15 cellular contexts compared by ENCODE assay signal in the genomic region with DNA sequence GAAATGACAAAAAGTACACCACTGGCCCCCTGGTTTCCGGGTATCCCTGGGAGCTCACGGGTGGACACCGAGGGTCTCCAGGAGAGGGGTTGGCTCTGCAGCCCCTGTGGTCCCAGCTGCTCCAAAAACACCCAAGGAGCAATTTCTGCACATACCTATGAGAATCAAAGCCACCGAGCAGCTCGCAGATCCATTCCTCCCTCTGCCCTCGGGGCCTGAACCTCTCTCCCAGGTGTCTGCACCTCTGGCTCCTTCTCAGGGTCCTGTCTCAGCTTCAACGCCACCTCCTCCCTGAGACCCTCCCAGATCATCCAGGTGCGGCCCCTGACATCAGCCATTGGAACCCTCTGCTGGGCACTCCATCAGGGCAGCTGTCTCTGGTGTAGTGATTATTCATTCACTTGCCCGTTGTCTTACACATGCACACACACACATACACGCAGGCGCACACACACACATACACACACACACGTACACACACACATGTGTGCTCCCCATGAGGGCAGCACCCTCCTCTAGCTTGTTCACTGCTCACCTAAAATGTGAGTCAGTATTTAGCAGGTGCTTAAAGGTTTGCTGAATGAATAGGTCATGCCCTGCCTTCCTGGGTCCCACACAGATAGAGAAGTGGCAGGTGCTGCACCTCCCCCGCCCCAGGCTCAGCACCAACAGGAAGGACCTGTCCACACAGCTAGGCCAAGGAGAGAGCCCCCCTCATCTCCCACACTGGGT. TPM values are rescaled to one million over a fixed set of nuclear protein-coding genes. Genes with fewer than 3 reads are reported as not detected.
A peak's percentile ranks its signal among the peaks of the same experiment; 100 is the strongest.
DNase-seq lines count a peak whose midpoint lies in the region; TF ChIP-seq lines count a peak whose summit lies in the region.
"Had no signal": no experiment of that assay in that cellular context is flagged by ENCODE, and none has a peak within 500 bp of the region (broad histone marks: within the 10 kb centered on the region; RNA-seq: fewer than 3 reads in every experiment).

No MANE protein-coding gene starts in this region.

- H3K18ac ChIP-seq in H9 (ENCODE audit: insufficient read length, low read depth, low read length) (no peak overlapping the region), neuronal stem cell (ENCODE audit: low read length) (peak overlapping the region; percentile 44)

- H3K27me3 ChIP-seq in H9 (ENCODE audit: insufficient read depth, low read length), result peaks cover 21% of the 10 kb centered on the region
- no peaks in the 10 kb centered on the region for H3K27me3 ChIP-seq in WERI-Rb-1 (ENCODE audit: insufficient read depth, low read depth, severe bottlenecking)
- H3K27me3 ChIP-seq in neuronal stem cell (ENCODE audit: control insufficient read depth in 3 of 3, insufficient read depth in 3 of 3, low read depth in 1 of 3, low read length in 3 of 3), result peaks cover 0 to 45% (median 20%) of the 10 kb centered on the region in 3 experiments

- no peak overlapping the region for H3T11ph ChIP-seq in H9 (ENCODE audit: low read length)

- H3K14ac ChIP-seq in H9 (ENCODE audit: insufficient read depth, low read length) (no peak overlapping the region), neuronal stem cell (ENCODE audit: low read length) (no peak overlapping the region)

- H4K5ac ChIP-seq in H9 (ENCODE audit: insufficient read length, low read depth, low read length), result no peak overlapping the region

- TF ChIP-seq CTCF in H9 (conservative IDR thresholded peaks at IDR 0.05) (no peak), WERI-Rb-1 (IDR thresholded peaks at IDR 0.05; ENCODE audit: low read depth, low read length) (no peak), chondrocyte (IDR thresholded peaks at IDR 0.05) (no peak)

- H4K91ac ChIP-seq in H9 (ENCODE audit: insufficient read length, low read depth, low read length) (no peak overlapping the region), neuronal stem cell (ENCODE audit: low read depth, low read length, poor library complexity) (no peak overlapping the region)

- no peak overlapping the region for H2BK5ac ChIP-seq in H9 (ENCODE audit: insufficient read length, low read length)
- peak overlapping the region; percentile 29 for H2BK5ac ChIP-seq in neuronal stem cell (ENCODE audit: low read length)

- H3K9ac ChIP-seq in H9 (ENCODE audit: extremely low read depth, insufficient read length, low read length), result no peak overlapping the region
- H3K9ac ChIP-seq in neuronal stem cell (ENCODE audit: low read depth, low read length, poor library complexity), result peak overlapping the region; percentile 31
- H3K9ac ChIP-seq: BLaER1 treated with 17β-estradiol and CSF1 and Interleukin-3, amounts not matched to agents 10 nM and 100 nM had no signal

- H4K20me1 ChIP-seq in H9 (ENCODE audit: control insufficient read depth, insufficient read depth, insufficient read length), result no peaks in the 10 kb centered on the region

- H3K4me3 ChIP-seq in WERI-Rb-1 (ENCODE audit: low read depth, low read length), result no peak overlapping the region
- H3K4me3 ChIP-seq in neuronal stem cell (ENCODE audit: low read length in 2 of 2), result no peak overlapping the region
- H3K4me3 ChIP-seq: BLaER1 treated with 17β-estradiol and CSF1 and Interleukin-3, amounts not matched to agents 10 nM and 100 nM had no signal

- H3K27ac Mint-ChIP-seq in H9 (no peak overlapping the region), chondrocyte (ENCODE audit: unreplicated experiment) (no peak overlapping the region)

- H3K27me3 Mint-ChIP-seq in H9 (ENCODE audit: low read depth) (peaks cover 75% of the 10 kb centered on the region), chondrocyte (ENCODE audit: low read depth) (peaks cover 38% of the 10 kb centered on the region)

- H3K79me2 ChIP-seq in H9 (ENCODE audit: insufficient read depth, low read length), result no peaks in the 10 kb centered on the region

- H4K8ac ChIP-seq in H9 (replicated peaks; ENCODE audit: insufficient read length, low read depth, low read length), result no peak overlapping the region
- H4K8ac ChIP-seq in neuronal stem cell (ENCODE audit: low read depth, low read length), result no peak overlapping the region

- WGBS in H9 (ENCODE audit: extremely low coverage, insufficient read length, low lambda C conversion rate), result no CpG with 5 or more reads among the region's 13 CpGs
- no CpG with 5 or more reads among the region's 13 CpGs for WGBS in neuronal stem cell (ENCODE audit: extremely low coverage in 2 of 2, insufficient read length in 2 of 2, insufficient replicate concordance in 1 of 2), 2 donors

- H3K4me1 Mint-ChIP-seq in H9 (peaks cover 18 to 32% of the 10 kb centered on the region in 2 experiments), chondrocyte (ENCODE audit: low read depth) (peaks cover 7% of the 10 kb centered on the region)

- H3K79me1 ChIP-seq in H9 (ENCODE audit: insufficient read depth, low read depth, low read length, poor library complexity, severe bottlenecking) (no peaks in the 10 kb centered on the region), neuronal stem cell (ENCODE audit: low read depth, low read length) (peaks cover 1% of the 10 kb centered on the region)

- H2AFZ ChIP-seq in H9 (ENCODE audit: low read length) (no peak overlapping the region), neuronal stem cell (ENCODE audit: low read length) (no peak overlapping the region)

- H3K4me3 Mint-ChIP-seq in H9 (no peak overlapping the region), chondrocyte (ENCODE audit: unreplicated experiment) (no peak overlapping the region)
- H3K4me3 Mint-ChIP-seq: CD8-positive, alpha-beta memory T cell had no signal

- no peak overlapping the region for H2BK12ac ChIP-seq in H9 (ENCODE audit: insufficient read length, low read depth, low read length)
- H2BK12ac ChIP-seq in neuronal stem cell (ENCODE audit: low read length), result peak overlapping the region; percentile 46

- H3K9me3 ChIP-seq in H9 (ENCODE audit: control insufficient read depth, low read depth, low read length), result no peaks in the 10 kb centered on the region
- no peaks in the 10 kb centered on the region for H3K9me3 ChIP-seq in WERI-Rb-1 (ENCODE audit: severe bottlenecking)
- peaks cover 0 to 1% of the 10 kb centered on the region in 2 donors for H3K9me3 ChIP-seq in neuronal stem cell (replicated peaks in 1 of 2; ENCODE audit: control insufficient read depth in 2 of 2, insufficient read depth in 1 of 2, low read depth in 1 of 2, low read length in 2 of 2)
- H3K9me3 ChIP-seq: BLaER1 treated with 17β-estradiol and CSF1 and Interleukin-3, amounts not matched to agents 10 nM and 100 nM had no signal

- H2BK15ac ChIP-seq in H9 (ENCODE audit: low read depth, low read length), result no peak overlapping the region
- no peak overlapping the region for H2BK15ac ChIP-seq in neuronal stem cell (ENCODE audit: low read length)

- H2BK120ac ChIP-seq in H9 (ENCODE audit: low read depth, low read length, poor library complexity, severe bottlenecking), result no peak overlapping the region
- H2BK120ac ChIP-seq in neuronal stem cell (ENCODE audit: low read depth, low read length), result no peak overlapping the region

- H3K36me3 Mint-ChIP-seq in H9 (ENCODE audit: insufficient read depth in 1 of 3, low read depth in 3 of 3) (no peaks in the 10 kb centered on the region), chondrocyte (ENCODE audit: low read depth) (no peaks in the 10 kb centered on the region)
- H3K36me3 Mint-ChIP-seq: CD8-positive, alpha-beta memory T cell had no signal

- DNase-seq in COLO668 (lab: John Stamatoyannopoulos, UW; ENCODE audit: unreplicated experiment) (peak; percentile 32), H9 (peak; percentile 24), WERI-Rb-1 (peak; percentile 19), neuronal stem cell (ENCODE audit: low spot score) (no peak), chondrocyte (ENCODE audit: low spot score) (no peak), NCI-H524 treated with DMSO at 0.1 percent for 48 hours (lab: John Stamatoyannopoulos, UW) (no peak), C1 segment of cervical spinal cord (lab: John Stamatoyannopoulos, UW) (no peak)
- DNase-seq: CD8-positive, alpha-beta memory T cell; KBM-7; NCI-H1417 treated with DMSO at 0.1 percent for 48 hours; NCI-H187 treated with DMSO at 0.1 percent for 48 hours; OCI-M1; SHP77 treated with DMSO at 0.1 percent for 48 hours had no signal

- H3K4me2 ChIP-seq in H9 (ENCODE audit: insufficient read depth, insufficient read length, low read length), result no peak overlapping the region
- H3K4me2 ChIP-seq in neuronal stem cell (ENCODE audit: insufficient read depth, low read length, poor library complexity, severe bottlenecking), result no peak overlapping the region

- no peaks in the 10 kb centered on the region for H3K4me1 ChIP-seq in H9 (ENCODE audit: insufficient read depth, low read length)
- H3K4me1 ChIP-seq in neuronal stem cell (ENCODE audit: control insufficient read depth in 2 of 2, insufficient read depth in 1 of 2, low read depth in 1 of 2, low read length in 2 of 2), result peaks cover under 1 to 28% of the 10 kb centered on the region in 2 donors

- no peak overlapping the region for H2BK20ac ChIP-seq in H9 (ENCODE audit: low read depth, low read length, poor library complexity, severe bottlenecking)

- H3K23me2 ChIP-seq in H9 (ENCODE audit: insufficient read length, low read depth, low read length, poor library complexity, severe bottlenecking), result peaks cover 12% of the 10 kb centered on the region

- H3K56ac ChIP-seq in H9 (ENCODE audit: insufficient read length, low read depth, low read length), result no peak overlapping the region

- H3K23ac ChIP-seq in H9 (ENCODE audit: insufficient read length, low read depth, low read length) (no peak overlapping the region), neuronal stem cell (ENCODE audit: low read depth, low read length, poor library complexity) (no peak overlapping the region)

- H3K36me3 ChIP-seq in WERI-Rb-1 (no peaks in the 10 kb centered on the region; the same call in 1 of the 2 replicates), neuronal stem cell (replicated peaks in 1 of 2; ENCODE audit: control insufficient read depth in 2 of 2, insufficient read depth in 2 of 2, low read length in 2 of 2) (no peaks in the 10 kb centered on the region)
- H3K36me3 ChIP-seq: BLaER1 treated with 17β-estradiol and CSF1 and Interleukin-3, amounts not matched to agents 10 nM and 100 nM had no signal

- H2AK5ac ChIP-seq in H9 (ENCODE audit: insufficient read length, low read length), result no peak overlapping the region
- H2AK5ac ChIP-seq in neuronal stem cell (ENCODE audit: low read depth, low read length), result peak overlapping the region; percentile 77

- no peak overlapping the region for H3K27ac ChIP-seq in H9 (ENCODE audit: insufficient read length, low read depth, low read length)
- H3K27ac ChIP-seq in WERI-Rb-1, result no peak overlapping the region
- H3K27ac ChIP-seq in neuronal stem cell (replicated peaks; ENCODE audit: low read length), result no peak overlapping the region
- H3K27ac ChIP-seq: BLaER1 treated with 17β-estradiol and CSF1 and Interleukin-3, amounts not matched to agents 10 nM and 100 nM had no signal

- H3K9me3 Mint-ChIP-seq in H9 (no peaks in the 10 kb centered on the region; a peak in 1 of 5 replicates), chondrocyte (ENCODE audit: low read depth) (no peaks in the 10 kb centered on the region)

- H3K4ac ChIP-seq in H9 (ENCODE audit: low read depth, low read length), result no peak overlapping the region
- no peak overlapping the region for H3K4ac ChIP-seq in neuronal stem cell (ENCODE audit: low read length)

RNA-seq across cellular contexts. Expression of a gene that starts 5.9 kb away (rescaled TPM):
- total RNA-seq in H9 (2021) (0.70 TPM in 2 replicates), chondrocyte (0.18 to 0.92 TPM (median 0.30 TPM) in 3 replicates)
- 6.0 TPM for polyA plus RNA-seq in neuronal stem cell (2013, experiment 1 of 2)
- 6.5 TPM for polyA plus RNA-seq in neuronal stem cell (2013, experiment 2 of 2)
- total RNA-seq: CD8-positive, alpha-beta memory T cell; RPMI7951 had no signal
- polyA plus RNA-seq: CD8-positive, alpha-beta memory T cell had no signal

Comparison
In these comparisons a context has a peak if more than half of its experiments do, and no peak if none do; other contexts are left out.
1. DNase-seq: peak in COLO668 (single experiment), H9 (single experiment) and WERI-Rb-1 (single experiment); none in neuronal stem cell (single experiment), chondrocyte (single experiment), NCI-H524 treated with DMSO at 0.1 percent for 48 hours (single experiment) and C1 segment of cervical spinal cord (0 of 14).